17 cellular contexts compared by ENCODE assay signal in the genomic region with DNA sequence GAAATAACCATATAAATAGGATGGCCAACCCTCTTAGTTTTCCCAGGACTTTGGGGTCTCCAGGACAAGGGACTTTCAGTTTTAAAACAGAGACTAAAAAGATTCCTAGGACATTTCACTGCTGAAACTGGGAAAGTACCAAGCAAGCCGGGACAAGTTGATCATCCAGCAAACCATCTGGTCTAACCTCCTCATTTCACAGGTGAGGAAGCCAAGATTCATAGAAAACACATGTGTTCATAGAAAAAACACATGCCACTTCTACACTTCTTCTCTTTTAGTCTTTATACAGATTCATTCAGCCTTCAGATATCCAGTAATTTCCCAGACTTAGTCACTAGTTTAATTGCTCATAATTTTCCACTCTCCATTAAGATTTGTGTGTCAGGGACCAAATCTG.
A peak's percentile ranks its signal among the peaks of the same experiment; 100 is the strongest.
DNase-seq lines count a peak whose midpoint lies in the region; ATAC-seq and TF ChIP-seq lines count a peak whose summit lies in the region.
"Had no signal": no experiment of that assay in that cellular context is flagged by ENCODE, and none has a peak within 500 bp of the region (broad histone marks: within the 10 kb centered on the region; RNA-seq: fewer than 3 reads in every experiment).

No MANE protein-coding gene starts in this region.

- TF ChIP-seq POLR2A in prostate gland (IDR thresholded peaks at IDR 0.05) = no peak

- H3K36me3 Mint-ChIP-seq in GM23338 (ENCODE audit: low read depth) = no peaks in the 10 kb centered on the region

- DNase-seq in GM23338 (ENCODE audit: low spot score) (no peak), NCI-H2171 treated with DMSO at 0.1 percent for 48 hours (lab: John Stamatoyannopoulos, UW) (peak; percentile 89), epithelial cell of prostate (ENCODE audit: low read depth, low spot score) (no peak), prostate gland (ENCODE audit: low spot score) (peak; percentile 16), NAMALWA (ENCODE audit: low spot score) (no peak)
- DNase-seq in stimulated activated CD4-positive, alpha-beta T cell treated with anti-CD3 and anti-CD28 coated beads, Interleukin-4, amount 100 ng/mL, for 4 hours = no peak
- DNase-seq: ACHN; AML-193; COR-L47; H7; KBM-7; NCI-H1105; NCI-H187; NK-92 treated with Interleukin-12 subunit alpha and Interleukin-12 subunit beta, amount 100 ng/mL, for 24 hours; RPMI8226; SJCRH30 had no signal

- no peaks in the 10 kb centered on the region for H3K9me3 ChIP-seq in prostate gland
- H3K9me3 ChIP-seq: SJCRH30 had no signal

- H3K4me3 Mint-ChIP-seq in GM23338 = no peak overlapping the region

- H3K36me3 ChIP-seq in GM23338 (ENCODE audit: insufficient read depth) (no peaks in the 10 kb centered on the region; the same call in 1 of the 2 replicates), prostate gland (no peaks in the 10 kb centered on the region)
- H3K36me3 ChIP-seq: SJCRH30 had no signal

- H3K27me3 Mint-ChIP-seq in GM23338 (ENCODE audit: insufficient read depth, low read depth, poor library complexity) = no peaks in the 10 kb centered on the region

- no peak overlapping the region for H3K27ac Mint-ChIP-seq in GM23338

- WGBS in prostate gland = 36% methylated on average over 1 of the region's 1 CpG

- ATAC-seq in GM23338 (no peak), HG02970 (IDR thresholded peaks at IDR 0.05; ENCODE audit: low FRiP score, unreplicated experiment) (no peak)

- H3K4me1 ChIP-seq in GM23338 (ENCODE audit: insufficient read depth) (no peaks in the 10 kb centered on the region), prostate gland (replicated peaks) (no peaks in the 10 kb centered on the region)

- peaks cover 4% of the 10 kb centered on the region; the same call in 1 of the 2 replicates for H3K9me2 ChIP-seq in GM23338 (ENCODE audit: insufficient read depth)

- no peaks in the 10 kb centered on the region for H3F3A ChIP-seq in GM23338 (replicated peaks; ENCODE audit: low read depth)

- intact Hi-C loops in prostate gland (cut with DNase I) = no loop called here

- no peaks in the 10 kb centered on the region for H3K9me3 Mint-ChIP-seq in GM23338

- H3K4me1 Mint-ChIP-seq in GM23338 = peaks cover 12% of the 10 kb centered on the region; the same call in 2 of the 3 replicates

- H3K27me3 ChIP-seq in GM23338 (ENCODE audit: insufficient read depth) = no peaks in the 10 kb centered on the region
- H3K27me3 ChIP-seq in prostate gland (replicated peaks; ENCODE audit: insufficient read depth) = no peaks in the 10 kb centered on the region
- H3K27me3 ChIP-seq: SJCRH30 had no signal

- no peaks in the 10 kb centered on the region for H4K20me1 ChIP-seq in GM23338 (replicated peaks; ENCODE audit: insufficient read depth)

- H3K4me2 ChIP-seq in GM23338 = no peak overlapping the region

- no peak overlapping the region for H3K27ac ChIP-seq in GM23338 (ENCODE audit: low read depth)
- peak overlapping the region; percentile 47 for H3K27ac ChIP-seq in epithelial cell of prostate
- H3K27ac ChIP-seq in prostate gland = no peak overlapping the region
- H3K27ac ChIP-seq: SJCRH30 had no signal

- no peaks in the 10 kb centered on the region for H3K79me2 ChIP-seq in GM23338 (replicated peaks; ENCODE audit: insufficient read depth)

- H3K4me3 ChIP-seq in GM23338 (no peak overlapping the region), prostate gland (no peak overlapping the region)
- H3K4me3 ChIP-seq: SJCRH30 had no signal

- H2AFZ ChIP-seq in GM23338 = peak overlapping the region; percentile 48; the same call in 1 of the 2 replicates

- no peak for TF ChIP-seq CTCF in GM23338 (conservative IDR thresholded peaks at IDR 0.05; ENCODE audit: low read depth in 2 of 2)
- no peak for TF ChIP-seq CTCF in prostate gland (IDR thresholded peaks at IDR 0.05)

TF ChIP-seq in GM23338, 12 proteins besides CTCF, POLR2A, EP300 and RAD21 (continues in another document):
- TF ChIP-seq, protein P1, sequence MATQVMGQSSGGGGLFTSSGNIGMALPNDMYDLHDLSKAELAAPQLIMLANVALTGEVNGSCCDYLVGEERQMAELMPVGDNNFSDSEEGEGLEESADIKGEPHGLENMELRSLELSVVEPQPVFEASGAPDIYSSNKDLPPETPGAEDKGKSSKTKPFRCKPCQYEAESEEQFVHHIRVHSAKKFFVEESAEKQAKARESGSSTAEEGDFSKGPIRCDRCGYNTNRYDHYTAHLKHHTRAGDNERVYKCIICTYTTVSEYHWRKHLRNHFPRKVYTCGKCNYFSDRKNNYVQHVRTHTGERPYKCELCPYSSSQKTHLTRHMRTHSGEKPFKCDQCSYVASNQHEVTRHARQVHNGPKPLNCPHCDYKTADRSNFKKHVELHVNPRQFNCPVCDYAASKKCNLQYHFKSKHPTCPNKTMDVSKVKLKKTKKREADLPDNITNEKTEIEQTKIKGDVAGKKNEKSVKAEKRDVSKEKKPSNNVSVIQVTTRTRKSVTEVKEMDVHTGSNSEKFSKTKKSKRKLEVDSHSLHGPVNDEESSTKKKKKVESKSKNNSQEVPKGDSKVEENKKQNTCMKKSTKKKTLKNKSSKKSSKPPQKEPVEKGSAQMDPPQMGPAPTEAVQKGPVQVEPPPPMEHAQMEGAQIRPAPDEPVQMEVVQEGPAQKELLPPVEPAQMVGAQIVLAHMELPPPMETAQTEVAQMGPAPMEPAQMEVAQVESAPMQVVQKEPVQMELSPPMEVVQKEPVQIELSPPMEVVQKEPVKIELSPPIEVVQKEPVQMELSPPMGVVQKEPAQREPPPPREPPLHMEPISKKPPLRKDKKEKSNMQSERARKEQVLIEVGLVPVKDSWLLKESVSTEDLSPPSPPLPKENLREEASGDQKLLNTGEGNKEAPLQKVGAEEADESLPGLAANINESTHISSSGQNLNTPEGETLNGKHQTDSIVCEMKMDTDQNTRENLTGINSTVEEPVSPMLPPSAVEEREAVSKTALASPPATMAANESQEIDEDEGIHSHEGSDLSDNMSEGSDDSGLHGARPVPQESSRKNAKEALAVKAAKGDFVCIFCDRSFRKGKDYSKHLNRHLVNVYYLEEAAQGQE (IDR thresholded peaks at IDR 0.05; ENCODE audit: unreplicated experiment) = no peak
- TF ChIP-seq STAT1 (IDR thresholded peaks at IDR 0.05; ENCODE audit: unreplicated experiment) (no peak), ZNF331 (CRISPR knock-in tag; IDR thresholded peaks at IDR 0.05; ENCODE audit: low read depth) (no peak), EZH2phosphoT487 (IDR thresholded peaks at IDR 0.05; ENCODE audit: unreplicated experiment) (no peak), CREB1 (CRISPR knock-in tag; IDR thresholded peaks at IDR 0.05; ENCODE audit: low read depth) (no peak)
- TF ChIP-seq, protein P2, sequence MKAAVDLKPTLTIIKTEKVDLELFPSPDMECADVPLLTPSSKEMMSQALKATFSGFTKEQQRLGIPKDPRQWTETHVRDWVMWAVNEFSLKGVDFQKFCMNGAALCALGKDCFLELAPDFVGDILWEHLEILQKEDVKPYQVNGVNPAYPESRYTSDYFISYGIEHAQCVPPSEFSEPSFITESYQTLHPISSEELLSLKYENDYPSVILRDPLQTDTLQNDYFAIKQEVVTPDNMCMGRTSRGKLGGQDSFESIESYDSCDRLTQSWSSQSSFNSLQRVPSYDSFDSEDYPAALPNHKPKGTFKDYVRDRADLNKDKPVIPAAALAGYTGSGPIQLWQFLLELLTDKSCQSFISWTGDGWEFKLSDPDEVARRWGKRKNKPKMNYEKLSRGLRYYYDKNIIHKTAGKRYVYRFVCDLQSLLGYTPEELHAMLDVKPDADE (IDR thresholded peaks at IDR 0.05) = no peak

Comparison
In these comparisons a context has a peak if more than half of its experiments do, and no peak if none do; other contexts are left out.
1. DNase-seq: peak in NCI-H2171 treated with DMSO at 0.1 percent for 48 hours (single experiment) and prostate gland (single experiment); none in GM23338 (single experiment), epithelial cell of prostate (single experiment), NAMALWA (single experiment) and stimulated activated CD4-positive, alpha-beta T cell treated with anti-CD3 and anti-CD28 coated beads, Interleukin-4, amount 100 ng/mL, for 4 hours (0 of 2).